Comparison of ENCODE assay signal across 18 cellular contexts in the genomic region with DNA sequence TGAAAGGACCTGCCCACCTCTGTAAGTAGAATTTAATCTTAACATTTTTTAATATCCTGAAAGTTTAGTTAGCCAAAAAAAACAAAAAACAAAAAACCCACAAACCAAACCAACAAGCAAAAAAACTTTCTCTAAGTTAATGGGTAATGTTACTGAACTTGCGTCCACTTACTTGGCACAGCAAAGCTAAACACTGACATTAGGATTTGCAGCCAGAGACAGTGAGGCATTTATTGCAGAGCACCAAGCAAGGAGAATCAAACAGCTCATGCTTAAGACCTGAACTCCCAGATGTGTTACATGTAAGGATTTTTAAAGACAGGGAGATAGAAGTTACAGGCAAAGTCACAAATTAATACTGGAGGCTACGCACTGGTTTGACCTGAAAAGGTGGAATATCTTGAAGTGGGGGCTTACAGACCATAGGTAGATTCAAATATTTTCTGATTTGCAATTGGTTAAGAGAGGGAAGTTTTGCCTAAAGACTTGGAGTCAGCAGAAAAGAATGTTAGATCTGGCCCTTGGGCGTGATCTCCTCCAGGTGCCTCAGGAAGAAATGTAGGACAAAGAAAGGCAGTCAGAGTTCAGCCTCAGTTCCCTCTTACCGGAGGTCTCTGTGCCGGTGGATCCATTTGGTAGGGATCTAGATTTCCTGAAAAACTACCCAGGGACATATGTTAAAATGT.
DNase-seq lines count a peak whose midpoint lies in the region; ATAC-seq and TF ChIP-seq lines count a peak whose summit lies in the region.
"Had no signal": no experiment of that assay in that cellular context is flagged by ENCODE, and none has a peak within 500 bp of the region (broad histone marks: within the 10 kb centered on the region; RNA-seq: fewer than 3 reads in every experiment).

No MANE protein-coding gene starts in this region.

- no peaks in the 10 kb centered on the region for H3K36me3 ChIP-seq in breast epithelium
- H3K36me3 ChIP-seq: SJSA1 had no signal

- TF ChIP-seq POLR2A in breast epithelium (IDR thresholded peaks at IDR 0.05), result no peak

- no peaks in the 10 kb centered on the region for H3K36me3 Mint-ChIP-seq in MCF 10A (ENCODE audit: insufficient read depth, unreplicated experiment)

- H3K4me1 ChIP-seq in breast epithelium, result no peaks in the 10 kb centered on the region
- H3K4me1 ChIP-seq: SJSA1 had no signal

- TF ChIP-seq CTCF in MCF 10A (IDR thresholded peaks at IDR 0.05; ENCODE audit: unreplicated experiment) (no peak), breast epithelium (IDR thresholded peaks at IDR 0.05) (no peak)

- no peaks in the 10 kb centered on the region for H3K27me3 ChIP-seq in breast epithelium
- H3K27me3 ChIP-seq: SJSA1 had no signal

- intact Hi-C loops in MCF 10A (cut with micrococcal nuclease), result no loop called here
- intact Hi-C loops in breast epithelium (cut with DNase I; ENCODE audit: low total_unique reads), result no loop called here
- intact Hi-C loops in head of caudate nucleus (cut with DNase I), result no loop called here

- H3K27ac Mint-ChIP-seq in MCF 10A (ENCODE audit: low read depth, unreplicated experiment), result peak overlapping the region; percentile 3
- H3K27ac Mint-ChIP-seq: H9 had no signal

- POLR2A ChIA-PET in MCF 10A (lab: Yijun Ruan, JAX), result interaction anchor here (1.0 kb wide), 1 partner anchor 13 kb away, joined by 4 read pairs; no protein-coding TSS in a partner anchor

- ATAC-seq in left lobe of liver, result peak; percentile 79

- BruUV-seq in MCF 10A (replicated peaks; lab: Mats Ljungman, UMichigan), result no TSS peak

- no peaks in the 10 kb centered on the region for H3K9me3 ChIP-seq in breast epithelium
- H3K9me3 ChIP-seq: SJSA1 had no signal

- no peak overlapping the region for H3K4me3 ChIP-seq in breast epithelium
- H3K4me3 ChIP-seq: SJSA1 had no signal

- H3K4me1 Mint-ChIP-seq in MCF 10A (ENCODE audit: insufficient read depth, unreplicated experiment), result peaks cover 15% of the 10 kb centered on the region

- H3K4me3 Mint-ChIP-seq in MCF 10A (ENCODE audit: unreplicated experiment), result no peak overlapping the region
- H3K4me3 Mint-ChIP-seq: H9 had no signal

- H3K9me3 Mint-ChIP-seq in MCF 10A (ENCODE audit: unreplicated experiment), result no peaks in the 10 kb centered on the region

- H3K27ac ChIP-seq in breast epithelium, result no peak overlapping the region
- H3K27ac ChIP-seq: 22Rv1, C4-2B, SJSA1 had no signal

- DNase-seq in MCF 10A (ENCODE audit: unreplicated experiment), result no peak
- no peak for DNase-seq in breast epithelium (ENCODE audit: low spot score in 2 of 2)
- DNase-seq in fibroblast of gingiva (ENCODE audit: low read depth), result peak; percentile 58
- no peak for DNase-seq in left lobe of liver (ENCODE audit: low spot score)
- DNase-seq in midbrain (lab: John Stamatoyannopoulos, UW), result no peak
- DNase-seq in head of caudate nucleus, result no peak
- no peak for DNase-seq in SHP77 (lab: John Stamatoyannopoulos, UW)
- DNase-seq in activated T-cell treated with anti-CD3 and anti-CD28 coated beads for 4 hours, result no peak
- DNase-seq: AML-193, DMS79 treated with DMSO at 0.1 percent for 48 hours, H9, MV-4-11, NCI-H1694 treated with DMSO at 0.1 percent for 48 hours, NCI-H510A treated with DMSO at 0.1 percent for 48 hours, NCI-H774 had no signal

- CTCF ChIA-PET in MCF 10A (lab: Yijun Ruan, JAX), result interaction anchor here (0.8 kb wide), 1 partner anchor 12 kb away, joined by 3 read pairs; no protein-coding TSS in a partner anchor

- H3K27me3 Mint-ChIP-seq in MCF 10A (ENCODE audit: insufficient read depth, unreplicated experiment), result no peaks in the 10 kb centered on the region
